1 cellular context compared by ENCODE assay signal in the genomic region with DNA sequence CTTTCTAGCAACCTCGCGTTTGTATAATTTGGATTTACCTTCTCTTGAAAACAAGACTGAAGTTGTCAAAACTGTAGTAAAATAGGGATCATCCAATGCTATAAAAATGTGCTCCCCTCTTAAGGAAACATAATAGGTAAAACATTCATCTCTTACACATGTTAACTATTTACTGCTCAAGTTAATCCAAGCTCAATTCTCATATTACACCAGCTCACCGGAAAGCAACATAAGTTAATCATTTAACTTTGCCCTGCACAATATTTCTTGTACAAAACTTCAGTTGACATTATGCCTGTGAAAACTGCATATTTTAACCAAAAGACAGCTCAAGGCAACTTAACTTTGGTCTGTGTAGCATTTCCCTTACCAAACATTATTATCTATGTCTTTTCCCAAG.
TF ChIP-seq lines count a peak whose summit lies in the region.

No MANE protein-coding gene starts in this region.

TF ChIP-seq in SK-N-SH treated with all-trans-retinoic acid at 6 μM for 48 hours, 23 proteins besides CTCF, POLR2A, EP300 and RAD21 (continued from another document):
- TF ChIP-seq, protein P1, sequence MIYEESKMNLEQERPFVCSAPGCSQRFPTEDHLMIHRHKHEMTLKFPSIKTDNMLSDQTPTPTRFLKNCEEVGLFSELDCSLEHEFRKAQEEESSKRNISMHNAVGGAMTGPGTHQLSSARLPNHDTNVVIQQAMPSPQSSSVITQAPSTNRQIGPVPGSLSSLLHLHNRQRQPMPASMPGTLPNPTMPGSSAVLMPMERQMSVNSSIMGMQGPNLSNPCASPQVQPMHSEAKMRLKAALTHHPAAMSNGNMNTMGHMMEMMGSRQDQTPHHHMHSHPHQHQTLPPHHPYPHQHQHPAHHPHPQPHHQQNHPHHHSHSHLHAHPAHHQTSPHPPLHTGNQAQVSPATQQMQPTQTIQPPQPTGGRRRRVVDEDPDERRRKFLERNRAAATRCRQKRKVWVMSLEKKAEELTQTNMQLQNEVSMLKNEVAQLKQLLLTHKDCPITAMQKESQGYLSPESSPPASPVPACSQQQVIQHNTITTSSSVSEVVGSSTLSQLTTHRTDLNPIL (CRISPR knock-in tag; IDR thresholded peaks at IDR 0.05; ENCODE audit: low read depth): no peak
- TF ChIP-seq CSDC2 (CRISPR knock-in tag; IDR thresholded peaks at IDR 0.05): no peak
- TF ChIP-seq, protein P2, sequence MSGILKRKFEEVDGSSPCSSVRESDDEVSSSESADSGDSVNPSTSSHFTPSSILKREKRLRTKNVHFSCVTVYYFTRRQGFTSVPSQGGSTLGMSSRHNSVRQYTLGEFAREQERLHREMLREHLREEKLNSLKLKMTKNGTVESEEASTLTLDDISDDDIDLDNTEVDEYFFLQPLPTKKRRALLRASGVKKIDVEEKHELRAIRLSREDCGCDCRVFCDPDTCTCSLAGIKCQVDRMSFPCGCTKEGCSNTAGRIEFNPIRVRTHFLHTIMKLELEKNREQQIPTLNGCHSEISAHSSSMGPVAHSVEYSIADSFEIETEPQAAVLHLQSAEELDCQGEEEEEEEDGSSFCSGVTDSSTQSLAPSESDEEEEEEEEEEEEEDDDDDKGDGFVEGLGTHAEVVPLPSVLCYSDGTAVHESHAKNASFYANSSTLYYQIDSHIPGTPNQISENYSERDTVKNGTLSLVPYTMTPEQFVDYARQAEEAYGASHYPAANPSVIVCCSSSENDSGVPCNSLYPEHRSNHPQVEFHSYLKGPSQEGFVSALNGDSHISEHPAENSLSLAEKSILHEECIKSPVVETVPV (CRISPR knock-in tag; IDR thresholded peaks at IDR 0.05): no peak
- no peak for TF ChIP-seq ZNF8 (CRISPR knock-in tag; IDR thresholded peaks at IDR 0.05)
- TF ChIP-seq, protein P3, sequence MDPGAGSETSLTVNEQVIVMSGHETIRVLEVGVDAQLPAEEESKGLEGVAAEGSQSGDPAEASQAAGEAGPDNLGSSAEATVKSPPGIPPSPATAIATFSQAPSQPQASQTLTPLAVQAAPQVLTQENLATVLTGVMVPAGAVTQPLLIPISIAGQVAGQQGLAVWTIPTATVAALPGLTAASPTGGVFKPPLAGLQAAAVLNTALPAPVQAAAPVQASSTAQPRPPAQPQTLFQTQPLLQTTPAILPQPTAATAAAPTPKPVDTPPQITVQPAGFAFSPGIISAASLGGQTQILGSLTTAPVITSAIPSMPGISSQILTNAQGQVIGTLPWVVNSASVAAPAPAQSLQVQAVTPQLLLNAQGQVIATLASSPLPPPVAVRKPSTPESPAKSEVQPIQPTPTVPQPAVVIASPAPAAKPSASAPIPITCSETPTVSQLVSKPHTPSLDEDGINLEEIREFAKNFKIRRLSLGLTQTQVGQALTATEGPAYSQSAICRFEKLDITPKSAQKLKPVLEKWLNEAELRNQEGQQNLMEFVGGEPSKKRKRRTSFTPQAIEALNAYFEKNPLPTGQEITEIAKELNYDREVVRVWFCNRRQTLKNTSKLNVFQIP (CRISPR knock-in tag; IDR thresholded peaks at IDR 0.05; ENCODE audit: borderline replicate concordance, low read depth): no peak
- TF ChIP-seq BACH2 (CRISPR knock-in tag; IDR thresholded peaks at IDR 0.05; ENCODE audit: borderline replicate concordance): no peak
- TF ChIP-seq PPARA (CRISPR knock-in tag; IDR thresholded peaks at IDR 0.05; ENCODE audit: borderline replicate concordance): no peak
- no peak for TF ChIP-seq ZNF565 (CRISPR knock-in tag; conservative IDR thresholded peaks at IDR 0.05; ENCODE audit: low read depth)
- TF ChIP-seq PATZ1 (CRISPR knock-in tag; IDR thresholded peaks at IDR 0.05; ENCODE audit: borderline replicate concordance): no peak
